Comparison of ENCODE assay signal across 1 cellular context in genomic region chr2:12168354-12169059, GRCh38.
TF ChIP-seq lines count a peak whose summit lies in the region.

No MANE protein-coding gene starts in this region.

TF ChIP-seq in K562, 482 proteins besides CTCF, POLR2A, EP300 and RAD21 (continues in another document):
- TF ChIP-seq ZNF766 (CRISPR knock-in tag; conservative IDR thresholded peaks at IDR 0.05) = peak; percentile 28; the same call in 1 of the 2 replicates
- TF ChIP-seq RAD51 (IDR thresholded peaks at IDR 0.05; ENCODE audit: borderline replicate concordance, low read depth) = no peak
- no peak for TF ChIP-seq FOXK2 (conservative IDR thresholded peaks at IDR 0.05 in 1 of 2, IDR thresholded peaks at IDR 0.05 in 1 of 2; ENCODE audit: low read depth in 2 of 2)
- TF ChIP-seq, protein P1, sequence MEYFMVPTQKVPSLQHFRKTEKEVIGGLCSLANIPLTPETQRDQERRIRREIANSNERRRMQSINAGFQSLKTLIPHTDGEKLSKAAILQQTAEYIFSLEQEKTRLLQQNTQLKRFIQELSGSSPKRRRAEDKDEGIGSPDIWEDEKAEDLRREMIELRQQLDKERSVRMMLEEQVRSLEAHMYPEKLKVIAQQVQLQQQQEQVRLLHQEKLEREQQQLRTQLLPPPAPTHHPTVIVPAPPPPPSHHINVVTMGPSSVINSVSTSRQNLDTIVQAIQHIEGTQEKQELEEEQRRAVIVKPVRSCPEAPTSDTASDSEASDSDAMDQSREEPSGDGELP (CRISPR knock-in tag; IDR thresholded peaks at IDR 0.05; ENCODE audit: borderline replicate concordance) = 0 out of 2 replicates have a peak, but pooled peaks have one; percentile 17
- TF ChIP-seq E2F3 (CRISPR knock-in tag; IDR thresholded peaks at IDR 0.05) = no peak
- peak; percentile 40; the same call in 1 of the 2 replicates for TF ChIP-seq LEF1 (IDR thresholded peaks at IDR 0.05)
- TF ChIP-seq ESRRA (IDR thresholded peaks at IDR 0.05; ENCODE audit: borderline replicate concordance, low read depth) = 0 out of 2 replicates have a peak, but pooled peaks have one; percentile 9
- TF ChIP-seq L3MBTL2 (IDR thresholded peaks at IDR 0.05) = peak; percentile 64; the same call in 1 of the 2 replicates
- peak in 1 of 2 experiments; percentile 9 for TF ChIP-seq AFF1 (IDR thresholded peaks at IDR 0.05; ENCODE audit: low read depth in 1 of 2, partially characterized antibody in 2 of 2)
- TF ChIP-seq FOXJ2 (tag; IDR thresholded peaks at IDR 0.05) = peak; percentile 7; the same call in 1 of the 2 replicates
- TF ChIP-seq GATA2 (CRISPR knock-in tag; IDR thresholded peaks at IDR 0.05) = no peak
- TF ChIP-seq ZNF707 (CRISPR knock-in tag; conservative IDR thresholded peaks at IDR 0.05) = no peak
- TF ChIP-seq GABPB1 (CRISPR knock-in tag; IDR thresholded peaks at IDR 0.05) = 0 out of 2 replicates have a peak, but pooled peaks have one; percentile 37
- no peak for TF ChIP-seq MTA1 (IDR thresholded peaks at IDR 0.05; ENCODE audit: borderline replicate concordance)
- TF ChIP-seq, protein P2, sequence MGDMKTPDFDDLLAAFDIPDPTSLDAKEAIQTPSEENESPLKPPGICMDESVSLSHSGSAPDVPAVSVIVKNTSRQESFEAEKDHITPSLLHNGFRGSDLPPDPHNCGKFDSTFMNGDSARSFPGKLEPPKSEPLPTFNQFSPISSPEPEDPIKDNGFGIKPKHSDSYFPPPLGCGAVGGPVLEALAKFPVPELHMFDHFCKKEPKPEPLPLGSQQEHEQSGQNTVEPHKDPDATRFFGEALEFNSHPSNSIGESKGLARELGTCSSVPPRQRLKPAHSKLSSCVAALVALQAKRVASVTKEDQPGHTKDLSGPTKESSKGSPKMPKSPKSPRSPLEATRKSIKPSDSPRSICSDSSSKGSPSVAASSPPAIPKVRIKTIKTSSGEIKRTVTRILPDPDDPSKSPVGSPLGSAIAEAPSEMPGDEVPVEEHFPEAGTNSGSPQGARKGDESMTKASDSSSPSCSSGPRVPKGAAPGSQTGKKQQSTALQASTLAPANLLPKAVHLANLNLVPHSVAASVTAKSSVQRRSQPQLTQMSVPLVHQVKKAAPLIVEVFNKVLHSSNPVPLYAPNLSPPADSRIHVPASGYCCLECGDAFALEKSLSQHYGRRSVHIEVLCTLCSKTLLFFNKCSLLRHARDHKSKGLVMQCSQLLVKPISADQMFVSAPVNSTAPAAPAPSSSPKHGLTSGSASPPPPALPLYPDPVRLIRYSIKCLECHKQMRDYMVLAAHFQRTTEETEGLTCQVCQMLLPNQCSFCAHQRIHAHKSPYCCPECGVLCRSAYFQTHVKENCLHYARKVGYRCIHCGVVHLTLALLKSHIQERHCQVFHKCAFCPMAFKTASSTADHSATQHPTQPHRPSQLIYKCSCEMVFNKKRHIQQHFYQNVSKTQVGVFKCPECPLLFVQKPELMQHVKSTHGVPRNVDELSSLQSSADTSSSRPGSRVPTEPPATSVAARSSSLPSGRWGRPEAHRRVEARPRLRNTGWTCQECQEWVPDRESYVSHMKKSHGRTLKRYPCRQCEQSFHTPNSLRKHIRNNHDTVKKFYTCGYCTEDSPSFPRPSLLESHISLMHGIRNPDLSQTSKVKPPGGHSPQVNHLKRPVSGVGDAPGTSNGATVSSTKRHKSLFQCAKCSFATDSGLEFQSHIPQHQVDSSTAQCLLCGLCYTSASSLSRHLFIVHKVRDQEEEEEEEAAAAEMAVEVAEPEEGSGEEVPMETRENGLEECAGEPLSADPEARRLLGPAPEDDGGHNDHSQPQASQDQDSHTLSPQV (IDR thresholded peaks at IDR 0.05) = 0 out of 2 replicates have a peak, but pooled peaks have one; percentile 14
- 0 out of 2 replicates have a peak, but pooled peaks have one; percentile 45 for TF ChIP-seq ZNF395 (CRISPR knock-in tag; IDR thresholded peaks at IDR 0.05)
- TF ChIP-seq ETV1 (tag; conservative IDR thresholded peaks at IDR 0.05; ENCODE audit: low read depth) = 0 out of 2 replicates have a peak, but pooled peaks have one; percentile 8
- peak; percentile 42; the same call in 1 of the 2 replicates for TF ChIP-seq DDX20 (tag; IDR thresholded peaks at IDR 0.05; ENCODE audit: low read depth)
- TF ChIP-seq, protein P3, sequence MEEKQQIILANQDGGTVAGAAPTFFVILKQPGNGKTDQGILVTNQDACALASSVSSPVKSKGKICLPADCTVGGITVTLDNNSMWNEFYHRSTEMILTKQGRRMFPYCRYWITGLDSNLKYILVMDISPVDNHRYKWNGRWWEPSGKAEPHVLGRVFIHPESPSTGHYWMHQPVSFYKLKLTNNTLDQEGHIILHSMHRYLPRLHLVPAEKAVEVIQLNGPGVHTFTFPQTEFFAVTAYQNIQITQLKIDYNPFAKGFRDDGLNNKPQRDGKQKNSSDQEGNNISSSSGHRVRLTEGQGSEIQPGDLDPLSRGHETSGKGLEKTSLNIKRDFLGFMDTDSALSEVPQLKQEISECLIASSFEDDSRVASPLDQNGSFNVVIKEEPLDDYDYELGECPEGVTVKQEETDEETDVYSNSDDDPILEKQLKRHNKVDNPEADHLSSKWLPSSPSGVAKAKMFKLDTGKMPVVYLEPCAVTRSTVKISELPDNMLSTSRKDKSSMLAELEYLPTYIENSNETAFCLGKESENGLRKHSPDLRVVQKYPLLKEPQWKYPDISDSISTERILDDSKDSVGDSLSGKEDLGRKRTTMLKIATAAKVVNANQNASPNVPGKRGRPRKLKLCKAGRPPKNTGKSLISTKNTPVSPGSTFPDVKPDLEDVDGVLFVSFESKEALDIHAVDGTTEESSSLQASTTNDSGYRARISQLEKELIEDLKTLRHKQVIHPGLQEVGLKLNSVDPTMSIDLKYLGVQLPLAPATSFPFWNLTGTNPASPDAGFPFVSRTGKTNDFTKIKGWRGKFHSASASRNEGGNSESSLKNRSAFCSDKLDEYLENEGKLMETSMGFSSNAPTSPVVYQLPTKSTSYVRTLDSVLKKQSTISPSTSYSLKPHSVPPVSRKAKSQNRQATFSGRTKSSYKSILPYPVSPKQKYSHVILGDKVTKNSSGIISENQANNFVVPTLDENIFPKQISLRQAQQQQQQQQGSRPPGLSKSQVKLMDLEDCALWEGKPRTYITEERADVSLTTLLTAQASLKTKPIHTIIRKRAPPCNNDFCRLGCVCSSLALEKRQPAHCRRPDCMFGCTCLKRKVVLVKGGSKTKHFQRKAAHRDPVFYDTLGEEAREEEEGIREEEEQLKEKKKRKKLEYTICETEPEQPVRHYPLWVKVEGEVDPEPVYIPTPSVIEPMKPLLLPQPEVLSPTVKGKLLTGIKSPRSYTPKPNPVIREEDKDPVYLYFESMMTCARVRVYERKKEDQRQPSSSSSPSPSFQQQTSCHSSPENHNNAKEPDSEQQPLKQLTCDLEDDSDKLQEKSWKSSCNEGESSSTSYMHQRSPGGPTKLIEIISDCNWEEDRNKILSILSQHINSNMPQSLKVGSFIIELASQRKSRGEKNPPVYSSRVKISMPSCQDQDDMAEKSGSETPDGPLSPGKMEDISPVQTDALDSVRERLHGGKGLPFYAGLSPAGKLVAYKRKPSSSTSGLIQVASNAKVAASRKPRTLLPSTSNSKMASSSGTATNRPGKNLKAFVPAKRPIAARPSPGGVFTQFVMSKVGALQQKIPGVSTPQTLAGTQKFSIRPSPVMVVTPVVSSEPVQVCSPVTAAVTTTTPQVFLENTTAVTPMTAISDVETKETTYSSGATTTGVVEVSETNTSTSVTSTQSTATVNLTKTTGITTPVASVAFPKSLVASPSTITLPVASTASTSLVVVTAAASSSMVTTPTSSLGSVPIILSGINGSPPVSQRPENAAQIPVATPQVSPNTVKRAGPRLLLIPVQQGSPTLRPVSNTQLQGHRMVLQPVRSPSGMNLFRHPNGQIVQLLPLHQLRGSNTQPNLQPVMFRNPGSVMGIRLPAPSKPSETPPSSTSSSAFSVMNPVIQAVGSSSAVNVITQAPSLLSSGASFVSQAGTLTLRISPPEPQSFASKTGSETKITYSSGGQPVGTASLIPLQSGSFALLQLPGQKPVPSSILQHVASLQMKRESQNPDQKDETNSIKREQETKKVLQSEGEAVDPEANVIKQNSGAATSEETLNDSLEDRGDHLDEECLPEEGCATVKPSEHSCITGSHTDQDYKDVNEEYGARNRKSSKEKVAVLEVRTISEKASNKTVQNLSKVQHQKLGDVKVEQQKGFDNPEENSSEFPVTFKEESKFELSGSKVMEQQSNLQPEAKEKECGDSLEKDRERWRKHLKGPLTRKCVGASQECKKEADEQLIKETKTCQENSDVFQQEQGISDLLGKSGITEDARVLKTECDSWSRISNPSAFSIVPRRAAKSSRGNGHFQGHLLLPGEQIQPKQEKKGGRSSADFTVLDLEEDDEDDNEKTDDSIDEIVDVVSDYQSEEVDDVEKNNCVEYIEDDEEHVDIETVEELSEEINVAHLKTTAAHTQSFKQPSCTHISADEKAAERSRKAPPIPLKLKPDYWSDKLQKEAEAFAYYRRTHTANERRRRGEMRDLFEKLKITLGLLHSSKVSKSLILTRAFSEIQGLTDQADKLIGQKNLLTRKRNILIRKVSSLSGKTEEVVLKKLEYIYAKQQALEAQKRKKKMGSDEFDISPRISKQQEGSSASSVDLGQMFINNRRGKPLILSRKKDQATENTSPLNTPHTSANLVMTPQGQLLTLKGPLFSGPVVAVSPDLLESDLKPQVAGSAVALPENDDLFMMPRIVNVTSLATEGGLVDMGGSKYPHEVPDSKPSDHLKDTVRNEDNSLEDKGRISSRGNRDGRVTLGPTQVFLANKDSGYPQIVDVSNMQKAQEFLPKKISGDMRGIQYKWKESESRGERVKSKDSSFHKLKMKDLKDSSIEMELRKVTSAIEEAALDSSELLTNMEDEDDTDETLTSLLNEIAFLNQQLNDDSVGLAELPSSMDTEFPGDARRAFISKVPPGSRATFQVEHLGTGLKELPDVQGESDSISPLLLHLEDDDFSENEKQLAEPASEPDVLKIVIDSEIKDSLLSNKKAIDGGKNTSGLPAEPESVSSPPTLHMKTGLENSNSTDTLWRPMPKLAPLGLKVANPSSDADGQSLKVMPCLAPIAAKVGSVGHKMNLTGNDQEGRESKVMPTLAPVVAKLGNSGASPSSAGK (IDR thresholded peaks at IDR 0.05) = peak; percentile 78
- 0 out of 2 replicates have a peak, but pooled peaks have one; percentile 13 for TF ChIP-seq HINFP (tag; conservative IDR thresholded peaks at IDR 0.05; ENCODE audit: low read depth)
- TF ChIP-seq CEBPG (CRISPR knock-in tag; IDR thresholded peaks at IDR 0.05) = no peak
- peak; percentile 50 to 55; a peak in 2 of 4 replicates for TF ChIP-seq CEBPG (tag; conservative IDR thresholded peaks at IDR 0.05 in 1 of 2, IDR thresholded peaks at IDR 0.05 in 1 of 2)
- no peak for TF ChIP-seq JUND (IDR thresholded peaks at IDR 0.05; ENCODE audit: borderline replicate concordance, low read depth, low read length)
- peak; percentile 61; the same call in 2 of the 3 replicates for TF ChIP-seq JUND (tag; IDR thresholded peaks at IDR 0.05; ENCODE audit: borderline replicate concordance, low read depth, low read length)
- 0 out of 2 replicates have a peak, but pooled peaks have one; percentile 30 for TF ChIP-seq TEAD2 (tag; IDR thresholded peaks at IDR 0.05)
- TF ChIP-seq NR2C2 (CRISPR knock-in tag; IDR thresholded peaks at IDR 0.05) = no peak
- TF ChIP-seq NR2C2 (tag; IDR thresholded peaks at IDR 0.05) = 0 out of 2 replicates have a peak, but pooled peaks have one; percentile 34
- TF ChIP-seq ZFX (CRISPR knock-in tag; IDR thresholded peaks at IDR 0.05) = peak; percentile 29
- TF ChIP-seq ZNF644 (tag; IDR thresholded peaks at IDR 0.05; ENCODE audit: low read depth) = 0 out of 2 replicates have a peak, but pooled peaks have one; percentile 42
